In genomic region chr5:170974487-170974886, GRCh38 we compare ENCODE assay signal across 28 cellular contexts.
"Had no signal": no experiment of that assay in that cellular context is flagged by ENCODE, and none has a peak within 500 bp of the region (broad histone marks: within the 10 kb centered on the region; RNA-seq: fewer than 3 reads in every experiment).

No MANE protein-coding gene starts in this region.

- H3K27ac ChIP-seq: ascending aorta, cardiac muscle cell, colonic mucosa, epithelial cell of prostate, esophagus squamous epithelium, neutrophil, ovary, sigmoid colon, suprapubic skin, tibial artery, WERI-Rb-1 had no signal

- H3K9me3 ChIP-seq: ascending aorta, colonic mucosa, esophagus squamous epithelium, neutrophil, ovary, sigmoid colon, suprapubic skin, tibial artery had no signal

- ATAC-seq: activated CD4-positive, CD25-positive, alpha-beta regulatory T cell treated with anti-CD3 and anti-CD28 coated beads, Interleukin-2, amount 50 U/mL, for 24 hours; left ventricle myocardium superior; mucosa of descending colon had no signal

- DNase-seq: activated CD4-positive, alpha-beta T cell treated with anti-CD3 and anti-CD28 coated beads for 48 hours; activated CD4-positive, alpha-beta T cell treated with anti-CD3 and anti-CD28 coated beads, Interleukin-2, amount 50 U/mL, for 48 hours; activated CD8-positive, alpha-beta memory T cell treated with anti-CD3 and anti-CD28 coated beads, Interleukin-2, amount 50 U/mL, for 4 hours; activated gamma-delta T cell; activated naive CD4-positive, alpha-beta T cell treated with anti-CD3 and anti-CD28 coated beads, Interleukin-2, amount 10 ng/mL, durations not matched to agents 7 days and 5 days; activated naive CD8-positive, alpha-beta T cell treated with anti-CD3 and anti-CD28 coated beads, Interleukin-2, amount 10 ng/mL, durations not matched to agents 7 days and 5 days; activated T-cell treated with anti-CD3 and anti-CD28 coated beads, Interleukin-2, amount 50 U/mL, for 24 hours; cerebellar nuclear complex; colonic mucosa; effector CD8-positive, alpha-beta T cell; esophagus squamous epithelium; foreskin melanocyte; left ventricle myocardium superior; mucosa of descending colon; ovary; retina; sigmoid colon; stimulated activated CD4-positive, alpha-beta T cell treated with anti-CD3 and anti-CD28 coated beads, Interleukin-2, amount 100 ng/mL, for 24 hours; stimulated activated naive CD4-positive, alpha-beta T cell; tibial artery; WERI-Rb-1 had no signal

- H3K4me3 ChIP-seq: ascending aorta, cardiac muscle cell, colonic mucosa, esophagus squamous epithelium, mucosa of descending colon, ovary, sigmoid colon, smooth muscle cell, suprapubic skin, tibial artery had no signal

- H3K4me1 ChIP-seq: ascending aorta, colonic mucosa, esophagus squamous epithelium, sigmoid colon, suprapubic skin, tibial artery had no signal

- H3K4me2 ChIP-seq: smooth muscle cell had no signal

- H3K36me3 ChIP-seq: ascending aorta, cardiac muscle cell, colonic mucosa, esophagus squamous epithelium, neutrophil, ovary, sigmoid colon, suprapubic skin, tibial artery, WERI-Rb-1 had no signal

- H3K27me3 ChIP-seq: ascending aorta, cardiac muscle cell, colonic mucosa, esophagus squamous epithelium, neutrophil, ovary, sigmoid colon, suprapubic skin, tibial artery had no signal
